ENCODE assay signal across 27 cellular contexts in the genomic region with DNA sequence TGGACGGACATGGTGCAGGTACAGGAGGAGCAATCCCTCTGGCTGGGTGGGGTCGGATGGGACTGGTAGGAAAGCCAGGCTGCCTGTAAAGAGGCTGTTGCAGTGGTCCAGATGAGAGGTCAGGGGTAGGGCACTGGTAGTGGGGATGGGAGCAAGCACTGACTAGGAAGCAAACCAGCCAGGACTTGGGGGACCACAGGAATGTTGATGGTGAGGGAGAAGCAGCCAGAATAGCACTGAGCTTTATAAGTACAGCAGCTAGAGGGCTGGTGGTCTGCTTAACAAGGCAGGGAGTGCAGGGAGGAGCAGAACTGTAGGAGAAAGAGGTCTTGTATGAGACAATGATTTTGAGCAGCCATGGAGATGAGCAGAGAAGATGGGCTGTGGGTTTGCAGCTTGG. TPM values are rescaled to one million over a fixed set of nuclear protein-coding genes. Genes with fewer than 3 reads are reported as not detected.
DNase-seq lines count a peak whose midpoint lies in the region; ATAC-seq and TF ChIP-seq lines count a peak whose summit lies in the region.
"Had no signal": no experiment of that assay in that cellular context is flagged by ENCODE, and none has a peak within 500 bp of the region (broad histone marks: within the 10 kb centered on the region; RNA-seq: fewer than 3 reads in every experiment).

No MANE protein-coding gene starts in this region.

- no peaks in the 10 kb centered on the region for H3K9me3 Mint-ChIP-seq in endodermal cell
- no peaks in the 10 kb centered on the region for H3K9me3 Mint-ChIP-seq in stimulated activated naive B cell treated with anti-CD40 and anti-IgM and Interleukin-4, amounts not matched to agents 10 μg/mL and 1 μg/mL and 100 μg/mL, for 72 hours
- H3K9me3 Mint-ChIP-seq: activated T-cell treated with anti-CD3 and anti-CD28 coated beads, Interleukin-2, amount 50 U/mL, for 72 hours; stimulated activated memory B cell treated with anti-CD40 and anti-IgM and Interleukin-4, amounts not matched to agents 10 μg/mL and 1 μg/mL and 100 μg/mL, for 72 hours had no signal

- H3K27me3 Mint-ChIP-seq in endodermal cell (ENCODE audit: insufficient read depth), result no peaks in the 10 kb centered on the region
- H3K27me3 Mint-ChIP-seq in stimulated activated naive B cell treated with anti-CD40 and anti-IgM and Interleukin-4, amounts not matched to agents 10 μg/mL and 1 μg/mL and 100 μg/mL, for 72 hours, result no peaks in the 10 kb centered on the region
- H3K27me3 Mint-ChIP-seq: stimulated activated memory B cell treated with anti-CD40 and anti-IgM and Interleukin-4, amounts not matched to agents 10 μg/mL and 1 μg/mL and 100 μg/mL, for 72 hours had no signal

- DNase-seq in cardiac septum (ENCODE audit: low spot score), result peak; percentile 41
- DNase-seq in Right ventricle myocardium superior, result no peak
- peak; percentile 17 for DNase-seq in LHCN-M2 (ENCODE audit: low read depth)
- no peak for DNase-seq in endodermal cell
- no peak for DNase-seq in stimulated activated naive B cell treated with anti-CD40 and anti-IgM and Interleukin-4, amounts not matched to agents 10 μg/mL and 1 μg/mL and 100 μg/mL, for 72 hours
- no peak for DNase-seq in HT-29 (ENCODE audit: low spot score)
- DNase-seq in right atrium auricular region (ENCODE audit: low spot score), result no peak
- DNase-seq: activated T-cell treated with anti-CD3 and anti-CD28 coated beads, Interleukin-2, amount 50 U/mL, for 72 hours; adrenal gland; C1 segment of cervical spinal cord; dermis blood vessel endothelial cell; head of caudate nucleus; left colon; NCI-H1092; NCI-H187 treated with DMSO at 0.1 percent for 48 hours; NCI-H526 treated with DMSO at 0.1 percent for 48 hours; Peyer's patch; spleen; stimulated activated CD4-positive, alpha-beta T cell treated with anti-CD3 and anti-CD28 coated beads, Interleukin-2, amount 100 ng/mL, for 48 hours; T-helper 1 cell; testis had no signal

- ATAC-seq in Right ventricle myocardium superior (ENCODE audit: poor library complexity) (no peak), GM18858 (IDR thresholded peaks at IDR 0.05; ENCODE audit: unreplicated experiment) (no peak)
- no peak for ATAC-seq in stimulated activated naive B cell treated with anti-CD40 and anti-IgM and Interleukin-4, amounts not matched to agents 10 μg/mL and 1 μg/mL and 100 μg/mL, for 72 hours (replicated peaks)
- ATAC-seq: activated CD4-positive, CD25-positive, alpha-beta regulatory T cell treated with anti-CD3 and anti-CD28 coated beads, Interleukin-2, amount 50 U/mL, for 24 hours; activated T-cell treated with anti-CD3 and anti-CD28 coated beads, Interleukin-2, amount 50 U/mL, for 72 hours; HCT116; stimulated activated memory B cell treated with anti-CD40 and anti-IgM and Interleukin-4, amounts not matched to agents 10 μg/mL and 1 μg/mL and 100 μg/mL, for 72 hours had no signal

- H3K36me3 ChIP-seq in endodermal cell (ENCODE audit: control insufficient read depth, insufficient read depth, low read length) (peaks cover 66% of the 10 kb centered on the region), right atrium auricular region (peaks cover 58% of the 10 kb centered on the region)

- intact Hi-C loops in cardiac septum (cut with DNase I) (no loop called here), Right ventricle myocardium superior (cut with DNase I) (no loop called here)

- no peak overlapping the region for H3K4me3 Mint-ChIP-seq in endodermal cell
- no peak overlapping the region for H3K4me3 Mint-ChIP-seq in stimulated activated naive B cell treated with anti-CD40 and anti-IgM and Interleukin-4, amounts not matched to agents 10 μg/mL and 1 μg/mL and 100 μg/mL, for 72 hours
- H3K4me3 Mint-ChIP-seq: activated T-cell treated with anti-CD3 and anti-CD28 coated beads, Interleukin-2, amount 50 U/mL, for 72 hours; stimulated activated memory B cell treated with anti-CD40 and anti-IgM and Interleukin-4, amounts not matched to agents 10 μg/mL and 1 μg/mL and 100 μg/mL, for 72 hours had no signal

- peaks cover 3% of the 10 kb centered on the region for H3K4me1 Mint-ChIP-seq in endodermal cell
- H3K4me1 Mint-ChIP-seq in stimulated activated naive B cell treated with anti-CD40 and anti-IgM and Interleukin-4, amounts not matched to agents 10 μg/mL and 1 μg/mL and 100 μg/mL, for 72 hours, result peaks cover 17 to 24% of the 10 kb centered on the region in 2 donors

- H3K9me3 ChIP-seq in endodermal cell (ENCODE audit: control insufficient read depth, low read length) (no peaks in the 10 kb centered on the region), right atrium auricular region (no peaks in the 10 kb centered on the region)
- H3K9me3 ChIP-seq: adrenal gland, Peyer's patch, spleen, testis, vagina had no signal

- H3K27me3 ChIP-seq in endodermal cell (ENCODE audit: control insufficient read depth, insufficient read depth, low read length, poor library complexity, severe bottlenecking), result no peaks in the 10 kb centered on the region
- no peaks in the 10 kb centered on the region for H3K27me3 ChIP-seq in right atrium auricular region
- H3K27me3 ChIP-seq: adrenal gland, cardiac muscle cell, Peyer's patch, spleen, testis, vagina had no signal

- H3K4me3 ChIP-seq in endodermal cell (ENCODE audit: low read length), result no peak overlapping the region
- H3K4me3 ChIP-seq in right atrium auricular region, result no peak overlapping the region
- H3K4me3 ChIP-seq: adrenal gland, cardiac muscle cell, Peyer's patch, spleen, testis, vagina had no signal

- WGBS in endodermal cell (ENCODE audit: insufficient coverage in 1 of 2, insufficient read length in 1 of 2), 2 experiments, result 96 to 100% methylated on average over 2 of the region's 2 CpGs

- H3K4me1 ChIP-seq in endodermal cell (ENCODE audit: control insufficient read depth, insufficient read depth, low read length) (no peaks in the 10 kb centered on the region), right atrium auricular region (peaks cover 0 to 8% of the 10 kb centered on the region in 2 donors)
- H3K4me1 ChIP-seq: adrenal gland, testis, vagina had no signal

- H3K27ac Mint-ChIP-seq in endodermal cell, result peak overlapping the region; percentile 31
- peak overlapping the region; percentile 4 for H3K27ac Mint-ChIP-seq in stimulated activated naive B cell treated with anti-CD40 and anti-IgM and Interleukin-4, amounts not matched to agents 10 μg/mL and 1 μg/mL and 100 μg/mL, for 72 hours
- H3K27ac Mint-ChIP-seq: activated T-cell treated with anti-CD3 and anti-CD28 coated beads, Interleukin-2, amount 50 U/mL, for 72 hours had no signal

- TF ChIP-seq CTCF in endodermal cell (conservative IDR thresholded peaks at IDR 0.05), result no peak
- no peak for TF ChIP-seq CTCF in right atrium auricular region (IDR thresholded peaks at IDR 0.05)

- peaks cover 52% of the 10 kb centered on the region for H3K36me3 Mint-ChIP-seq in endodermal cell (ENCODE audit: low read depth)
- H3K36me3 Mint-ChIP-seq in stimulated activated naive B cell treated with anti-CD40 and anti-IgM and Interleukin-4, amounts not matched to agents 10 μg/mL and 1 μg/mL and 100 μg/mL, for 72 hours, result peaks cover 59 to 81% of the 10 kb centered on the region in 2 donors

- no peak overlapping the region for H3K27ac ChIP-seq in endodermal cell (ENCODE audit: low read depth, low read length)
- no peak overlapping the region for H3K27ac ChIP-seq in right atrium auricular region
- H3K27ac ChIP-seq: adrenal gland, cardiac muscle cell, Peyer's patch, spleen, testis, vagina had no signal

- no peak overlapping the region for H3K9ac ChIP-seq in endodermal cell (ENCODE audit: extremely low read depth, low read length, poor library complexity, severe bottlenecking)

RNA-seq across cellular contexts. Expression of a gene that starts 38.7 kb away (rescaled TPM):
- total RNA-seq in cardiac septum, result 24.0 TPM
- 19.0 TPM for total RNA-seq in Right ventricle myocardium superior
- 15.2 and 16.7 TPM in 2 replicates for total RNA-seq in LHCN-M2 (2014; rRNA removed)
- polyA plus RNA-seq in LHCN-M2 (2012), result 31.5 TPM
- 10 to 100 TPM; 44.2 to 54.1 TPM for total RNA-seq in endodermal cell
- polyA plus RNA-seq in endodermal cell (2013, experiment 1 of 2), result 40.5 TPM
- polyA plus RNA-seq in endodermal cell (2013, experiment 2 of 2), result 32.4 TPM
- 13.9 and 16.6 TPM in 2 replicates for total RNA-seq in HT-29 (2014; rRNA removed; shearing (Covaris generic))
- 10 to 100 TPM; 13.7 to 18.8 TPM for total RNA-seq in right atrium auricular region

RNA-seq across cellular contexts. Expression of a gene that starts 59.4 kb away (rescaled TPM):
- total RNA-seq in cardiac septum, result 47.6 TPM
- 48.4 TPM for total RNA-seq in Right ventricle myocardium superior
- total RNA-seq in LHCN-M2 (2014; rRNA removed), result 18.3 and 21.5 TPM in 2 replicates
- polyA plus RNA-seq in LHCN-M2 (2012), result 34.7 TPM
- total RNA-seq in endodermal cell, result 10 to 100 TPM; 20.7 to 28.3 TPM
- 14.5 TPM for polyA plus RNA-seq in endodermal cell (2013, experiment 1 of 2)
- polyA plus RNA-seq in endodermal cell (2013, experiment 2 of 2), result 16.8 TPM
- 11.5 TPM in 2 replicates for total RNA-seq in HT-29 (2014; rRNA removed; shearing (Covaris generic))
- total RNA-seq in right atrium auricular region, result 10 to 100 TPM; 12.9 to 18.8 TPM

RNA-seq across cellular contexts. Expression of a gene that starts 59.6 kb away (rescaled TPM):
- total RNA-seq in cardiac septum (11.7 TPM), Right ventricle myocardium superior (8.4 TPM), LHCN-M2 (2014; rRNA removed) (2.2 and 5.7 TPM in 2 replicates), endodermal cell (1 to 10 TPM; 9.9 TPM), right atrium auricular region (10 to 100 TPM in 1 of 2 donors, 1 to 10 TPM in 1; 8.8 to 10.5 TPM)
- polyA plus RNA-seq in LHCN-M2 (2012), result 6.5 TPM
- 10.6 TPM for polyA plus RNA-seq in endodermal cell (2013, experiment 1 of 2)
- polyA plus RNA-seq in endodermal cell (2013, experiment 2 of 2), result 10.2 TPM
- 28.7 and 31.7 TPM in 2 replicates for total RNA-seq in HT-29 (2014; rRNA removed; shearing (Covaris generic))

Comparison
In these comparisons a context has a peak if more than half of its experiments do, and no peak if none do; other contexts are left out.
1. DNase-seq: peak in cardiac septum (single experiment) and LHCN-M2 (single experiment); none in Right ventricle myocardium superior (single experiment), endodermal cell (single experiment), stimulated activated naive B cell treated with anti-CD40 and anti-IgM and Interleukin-4, amounts not matched to agents 10 μg/mL and 1 μg/mL and 100 μg/mL, for 72 hours (single experiment), HT-29 (single experiment) and right atrium auricular region (single experiment).